ENCODE assay signal across 10 cellular contexts in genomic region chr2:1728821-1729220, GRCh38. TPM values are rescaled to one million over a fixed set of nuclear protein-coding genes. Genes with fewer than 3 reads are reported as not detected.
DNase-seq lines count a peak whose midpoint lies in the region; ATAC-seq and TF ChIP-seq lines count a peak whose summit lies in the region.
"Had no signal": no experiment of that assay in that cellular context is flagged by ENCODE, and none has a peak within 500 bp of the region (broad histone marks: within the 10 kb centered on the region; RNA-seq: fewer than 3 reads in every experiment).

No MANE protein-coding gene starts in this region.

- no peak overlapping the region for H4K8ac ChIP-seq in mesendoderm (ENCODE audit: low read depth, low read length)

- POLR2A ChIA-PET in activated CD4-positive, alpha-beta memory T cell treated with anti-CD3 and anti-CD28 coated beads, Interleukin-2, amount 10 ng/mL, durations not matched to agents 7 days and 5 days (lab: Charles Lee): no interaction called here
- POLR2A ChIA-PET in naive thymus-derived CD8-positive, alpha-beta T cell (lab: Charles Lee): no interaction called here

- no peaks in the 10 kb centered on the region for H3K4me1 Mint-ChIP-seq in activated CD4-positive, alpha-beta memory T cell treated with anti-CD3 and anti-CD28 coated beads, Interleukin-2, amount 10 ng/mL, durations not matched to agents 7 days and 5 days
- no peaks in the 10 kb centered on the region for H3K4me1 Mint-ChIP-seq in naive thymus-derived CD8-positive, alpha-beta T cell
- H3K4me1 Mint-ChIP-seq: stimulated activated naive CD8-positive, alpha-beta T cell treated with anti-CD3 and anti-CD28 coated beads, Interleukin-15, amount 100 ng/mL, for 72 hours had no signal

- H2BK15ac ChIP-seq in mesendoderm (replicated peaks; ENCODE audit: low read depth): no peak overlapping the region

- CTCF ChIA-PET in activated CD4-positive, alpha-beta memory T cell treated with anti-CD3 and anti-CD28 coated beads, Interleukin-2, amount 10 ng/mL, durations not matched to agents 7 days and 5 days (lab: Charles Lee): no interaction called here

- H3K9ac ChIP-seq in mesendoderm (ENCODE audit: low read length): peak overlapping the region; percentile 13

- no peak overlapping the region for H2BK120ac ChIP-seq in mesendoderm (ENCODE audit: low read depth, low read length)

- H3K27me3 Mint-ChIP-seq in activated CD4-positive, alpha-beta memory T cell treated with anti-CD3 and anti-CD28 coated beads, Interleukin-2, amount 10 ng/mL, durations not matched to agents 7 days and 5 days: no peaks in the 10 kb centered on the region
- peaks cover 0 to 17% (median 2%) of the 10 kb centered on the region in 5 donors for H3K27me3 Mint-ChIP-seq in naive thymus-derived CD8-positive, alpha-beta T cell

- H3K9me3 Mint-ChIP-seq in activated CD4-positive, alpha-beta memory T cell treated with anti-CD3 and anti-CD28 coated beads, Interleukin-2, amount 10 ng/mL, durations not matched to agents 7 days and 5 days: no peaks in the 10 kb centered on the region
- no peaks in the 10 kb centered on the region for H3K9me3 Mint-ChIP-seq in naive thymus-derived CD8-positive, alpha-beta T cell
- H3K9me3 Mint-ChIP-seq: stimulated activated naive CD8-positive, alpha-beta T cell treated with anti-CD3 and anti-CD28 coated beads, Interleukin-15, amount 100 ng/mL, for 72 hours had no signal

- H2AK5ac ChIP-seq in mesendoderm (ENCODE audit: low read length): no peak overlapping the region

- H3K23ac ChIP-seq in mesendoderm (ENCODE audit: low read length): no peak overlapping the region

- no CpG with 5 or more reads among the region's 14 CpGs for WGBS in mesendoderm (ENCODE audit: extremely low coverage, insufficient coverage, low lambda C conversion rate)

- H4K5ac ChIP-seq in mesendoderm (ENCODE audit: low read length): no peak overlapping the region

- H3K79me1 ChIP-seq in mesendoderm (ENCODE audit: low read length): peaks cover 28% of the 10 kb centered on the region

- peak; percentile 85 for ATAC-seq in upper lobe of right lung
- no peak for ATAC-seq in naive thymus-derived CD8-positive, alpha-beta T cell
- ATAC-seq in HG02870 (IDR thresholded peaks at IDR 0.05; ENCODE audit: unreplicated experiment): no peak
- ATAC-seq: stimulated activated naive CD8-positive, alpha-beta T cell treated with anti-CD3 and anti-CD28 coated beads, Interleukin-15, amount 100 ng/mL, for 72 hours had no signal

- no peaks in the 10 kb centered on the region for H3K36me3 Mint-ChIP-seq in activated CD4-positive, alpha-beta memory T cell treated with anti-CD3 and anti-CD28 coated beads, Interleukin-2, amount 10 ng/mL, durations not matched to agents 7 days and 5 days (ENCODE audit: low read depth)
- H3K36me3 Mint-ChIP-seq in naive thymus-derived CD8-positive, alpha-beta T cell: no peaks in the 10 kb centered on the region

- H3K27ac ChIP-seq in coronary artery (peak overlapping the region; percentile 82 to 93), mesendoderm (ENCODE audit: low read depth, low read length) (no peak overlapping the region), upper lobe of right lung (peak overlapping the region; percentile 66)

- no peaks in the 10 kb centered on the region for H3K9me3 ChIP-seq in upper lobe of right lung

- peak overlapping the region; percentile 25 for H3K4me3 ChIP-seq in coronary artery
- H3K4me3 ChIP-seq in mesendoderm (ENCODE audit: low read length): no peak overlapping the region
- peak overlapping the region; percentile 8 for H3K4me3 ChIP-seq in upper lobe of right lung

- H3K4me2 ChIP-seq in mesendoderm (ENCODE audit: low read length): no peak overlapping the region

- H3K27me3 ChIP-seq in mesendoderm (ENCODE audit: insufficient read depth, low read length, poor library complexity) (no peaks in the 10 kb centered on the region), upper lobe of right lung (no peaks in the 10 kb centered on the region)

- intact Hi-C loops in upper lobe of right lung (cut with DNase I): no loop called here

- no peak overlapping the region for H2BK5ac ChIP-seq in mesendoderm (ENCODE audit: low read length)

- no peak overlapping the region for H3K4ac ChIP-seq in mesendoderm (ENCODE audit: low read depth, low read length)

- H3K4me3 Mint-ChIP-seq in activated CD4-positive, alpha-beta memory T cell treated with anti-CD3 and anti-CD28 coated beads, Interleukin-2, amount 10 ng/mL, durations not matched to agents 7 days and 5 days: no peak overlapping the region
- no peak overlapping the region for H3K4me3 Mint-ChIP-seq in naive thymus-derived CD8-positive, alpha-beta T cell
- H3K4me3 Mint-ChIP-seq: stimulated activated naive CD8-positive, alpha-beta T cell treated with anti-CD3 and anti-CD28 coated beads, Interleukin-15, amount 100 ng/mL, for 72 hours had no signal

- H3K18ac ChIP-seq in mesendoderm (ENCODE audit: low read length): no peak overlapping the region

- TF ChIP-seq CTCF in coronary artery (IDR thresholded peaks at IDR 0.05) (no peak), upper lobe of right lung (IDR thresholded peaks at IDR 0.05) (no peak)

- DNase-seq in NCI-H510A treated with DMSO at 0.1 percent for 48 hours (lab: John Stamatoyannopoulos, UW) (peak; percentile 59), coronary artery (ENCODE audit: low spot score) (peak; percentile 72), mesendoderm (peak; percentile 65), upper lobe of right lung (peak; percentile 78)
- no peak for DNase-seq in activated CD4-positive, alpha-beta memory T cell treated with anti-CD3 and anti-CD28 coated beads, Interleukin-2, amount 10 ng/mL, durations not matched to agents 7 days and 5 days
- no peak for DNase-seq in naive thymus-derived CD8-positive, alpha-beta T cell
- DNase-seq: activated naive CD4-positive, alpha-beta T cell treated with Interleukin-2 at 50 U/mL for 16 hours; HCEC 1CT had no signal

- no peak overlapping the region for H3K56ac ChIP-seq in mesendoderm (ENCODE audit: low read length)

- H3K27ac Mint-ChIP-seq in activated CD4-positive, alpha-beta memory T cell treated with anti-CD3 and anti-CD28 coated beads, Interleukin-2, amount 10 ng/mL, durations not matched to agents 7 days and 5 days: no peak overlapping the region
- H3K27ac Mint-ChIP-seq in naive thymus-derived CD8-positive, alpha-beta T cell: peak overlapping the region in 1 of 10 donors; percentile 56

- H3K4me1 ChIP-seq in mesendoderm (ENCODE audit: control insufficient read depth, low read depth, low read length): peaks cover 11% of the 10 kb centered on the region
- H3K4me1 ChIP-seq in upper lobe of right lung: peaks cover 36% of the 10 kb centered on the region

- H3K36me3 ChIP-seq in mesendoderm (ENCODE audit: control insufficient read depth, insufficient read depth, low read length) (no peaks in the 10 kb centered on the region), upper lobe of right lung (no peaks in the 10 kb centered on the region)

- H3K79me2 ChIP-seq in mesendoderm (ENCODE audit: control insufficient read depth, insufficient read depth, low read length): peaks cover 37% of the 10 kb centered on the region

RNA-seq across cellular contexts. Expression of gene PXDN, which starts 15.5 kb away (rescaled TPM):
- 60.4 TPM for polyA plus RNA-seq in mesendoderm (2013, experiment 1 of 2)
- 60.8 TPM for polyA plus RNA-seq in mesendoderm (2013, experiment 2 of 2)
- 58.4 TPM for total RNA-seq in upper lobe of right lung
- total RNA-seq in activated CD4-positive, alpha-beta memory T cell treated with anti-CD3 and anti-CD28 coated beads, Interleukin-2, amount 10 ng/mL, durations not matched to agents 7 days and 5 days: not detected
- 1 to 10 TPM in 1 of 2 experiments, under 1 TPM in 1; 0.42 to 1.1 TPM for total RNA-seq in naive thymus-derived CD8-positive, alpha-beta T cell
- 1 to 10 TPM; 1.4 to 2.0 (median 1.9) TPM for polyA plus RNA-seq in naive thymus-derived CD8-positive, alpha-beta T cell

Comparison
In these comparisons a context has a peak if more than half of its experiments do, and no peak if none do; other contexts are left out.
1. DNase-seq: peak in NCI-H510A treated with DMSO at 0.1 percent for 48 hours (single experiment), coronary artery (single experiment), mesendoderm (single experiment) and upper lobe of right lung (single experiment); none in activated CD4-positive, alpha-beta memory T cell treated with anti-CD3 and anti-CD28 coated beads, Interleukin-2, amount 10 ng/mL, durations not matched to agents 7 days and 5 days (single experiment) and naive thymus-derived CD8-positive, alpha-beta T cell (0 of 10).
2. RNA of gene PXDN, which starts 15.5 kb away (total RNA-seq): 58.4 TPM in upper lobe of right lung (single experiment); 0.42 to 1.1 TPM in naive thymus-derived CD8-positive, alpha-beta T cell and not detected in activated CD4-positive, alpha-beta memory T cell treated with anti-CD3 and anti-CD28 coated beads, Interleukin-2, amount 10 ng/mL, durations not matched to agents 7 days and 5 days; every median in the first group is over 10 times any median in the second.